1 cellular context compared by ENCODE assay signal in genomic region chr20:21707267-21707666, GRCh38.
TF ChIP-seq lines count a peak whose summit lies in the region.

No MANE protein-coding gene starts in this region.

TF ChIP-seq in HepG2, 621 proteins besides CTCF, POLR2A, EP300 and RAD21:
- TF ChIP-seq ESRRA (CRISPR knock-in tag; IDR thresholded peaks at IDR 0.05; ENCODE audit: low read depth) (no peak), EZH2 (conservative IDR thresholded peaks at IDR 0.05; ENCODE audit: low read depth, low read length) (peak; percentile 39; the same call in 1 of the 2 replicates)
